17 cellular contexts compared by ENCODE assay signal in the genomic region with DNA sequence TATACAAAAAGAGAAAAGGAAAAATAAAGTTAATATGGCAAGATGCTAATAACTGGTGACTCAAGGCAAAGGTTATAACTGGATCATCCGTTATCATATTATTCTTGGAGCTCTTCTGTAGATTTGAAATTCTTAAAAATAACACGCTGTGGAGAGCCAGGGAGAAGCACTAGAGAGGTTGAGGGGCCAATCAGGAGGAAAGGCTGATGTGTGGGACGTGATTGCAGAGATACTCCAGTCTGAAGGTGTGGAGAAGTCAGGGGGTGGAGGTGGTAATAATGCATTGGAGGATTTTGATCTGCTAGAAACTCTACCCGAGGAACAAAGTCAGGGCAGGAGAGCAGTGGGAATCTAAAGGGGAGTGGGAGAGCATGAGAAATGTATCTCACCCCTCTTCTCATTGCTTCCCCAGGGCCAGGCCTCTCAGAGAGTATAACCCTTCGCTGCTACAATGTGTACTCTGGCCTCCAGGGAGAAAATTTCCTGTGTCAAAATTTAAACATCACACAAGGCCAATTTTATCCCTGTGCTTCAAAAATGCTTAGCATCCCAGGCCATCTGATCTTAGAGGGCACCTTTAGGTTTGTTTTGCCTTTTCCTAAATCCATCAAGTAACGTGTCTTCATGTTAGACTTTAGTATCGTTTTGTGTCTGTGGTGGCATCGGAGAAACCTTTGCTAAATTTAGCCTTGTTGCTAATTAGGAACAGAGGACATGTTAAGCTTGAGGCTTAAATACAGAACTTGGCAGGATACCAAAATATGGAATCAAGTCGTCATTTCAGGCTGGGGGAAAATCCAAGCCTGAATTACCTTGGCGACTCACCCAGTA.
DNase-seq lines count a peak whose midpoint lies in the region; ATAC-seq, FAIRE-seq and TF ChIP-seq lines count a peak whose summit lies in the region.
"Had no signal": no experiment of that assay in that cellular context is flagged by ENCODE, and none has a peak within 500 bp of the region (broad histone marks: within the 10 kb centered on the region; RNA-seq: fewer than 3 reads in every experiment).

No MANE protein-coding gene starts in this region.

- H3K4me2 ChIP-seq in astrocyte (ENCODE audit: low read length) (no peak overlapping the region), H9 (ENCODE audit: insufficient read depth, insufficient read length, low read length) (no peak overlapping the region)
- H3K4me2 ChIP-seq: KMS-11 had no signal

- H3K36me3 Mint-ChIP-seq in astrocyte (ENCODE audit: low read depth, unreplicated experiment), result no peaks in the 10 kb centered on the region
- peaks cover 0 to 8% (median 0%) of the 10 kb centered on the region in 3 experiments; a peak in 4 of 7 replicates for H3K36me3 Mint-ChIP-seq in H9 (ENCODE audit: insufficient read depth in 1 of 3, low read depth in 3 of 3)
- H3K36me3 Mint-ChIP-seq: CD4-positive, CD25-positive, alpha-beta regulatory T cell had no signal

- H3K79me2 ChIP-seq in astrocyte (ENCODE audit: insufficient read depth, low read length) (no peaks in the 10 kb centered on the region), H9 (ENCODE audit: insufficient read depth, low read length) (no peaks in the 10 kb centered on the region)

- no peak overlapping the region for H3K9ac ChIP-seq in astrocyte (ENCODE audit: low read length)
- no peak overlapping the region for H3K9ac ChIP-seq in H9 (ENCODE audit: extremely low read depth, insufficient read length, low read length)
- H3K9ac ChIP-seq: KMS-11 had no signal

- no peak for TF ChIP-seq POLR2A in transverse colon (IDR thresholded peaks at IDR 0.05)

- H4K20me1 ChIP-seq in astrocyte (ENCODE audit: insufficient read depth, low read length), result no peaks in the 10 kb centered on the region
- no peaks in the 10 kb centered on the region for H4K20me1 ChIP-seq in H9 (ENCODE audit: control insufficient read depth, insufficient read depth, insufficient read length)

- no peak overlapping the region for H2BK15ac ChIP-seq in H9 (ENCODE audit: low read depth, low read length)

- no peak overlapping the region for H2AK5ac ChIP-seq in H9 (ENCODE audit: insufficient read length, low read length)

- no peak overlapping the region for H4K8ac ChIP-seq in H9 (replicated peaks; ENCODE audit: insufficient read length, low read depth, low read length)

- no peak overlapping the region for H2BK20ac ChIP-seq in H9 (ENCODE audit: low read depth, low read length, poor library complexity, severe bottlenecking)

- intact Hi-C loops in Right ventricle myocardium superior (cut with DNase I) (loop anchor here (5.0 kb wide), 1 partner anchor 211 kb away; a partner anchor contains a TSS), transverse colon (cut with DNase I; ENCODE audit: low total_unique reads) (no loop called here), left lung (cut with DNase I) (no loop called here)

- H3T11ph ChIP-seq in H9 (ENCODE audit: low read length), result no peak overlapping the region

- H3K23me2 ChIP-seq in H9 (ENCODE audit: insufficient read length, low read depth, low read length, poor library complexity, severe bottlenecking), result no peaks in the 10 kb centered on the region

- peaks cover 21% of the 10 kb centered on the region for H3K4me1 Mint-ChIP-seq in astrocyte (ENCODE audit: low read depth, unreplicated experiment)
- H3K4me1 Mint-ChIP-seq in H9, result no peaks in the 10 kb centered on the region
- H3K4me1 Mint-ChIP-seq: CD4-positive, CD25-positive, alpha-beta regulatory T cell had no signal

- ATAC-seq in Right ventricle myocardium superior (ENCODE audit: poor library complexity), result peak; percentile 89
- ATAC-seq in left lung, result no peak
- ATAC-seq: effector memory CD8-positive, alpha-beta T cell; GM12878; left lobe of liver had no signal

- H2AFZ ChIP-seq in astrocyte (ENCODE audit: low read depth, low read length) (no peak overlapping the region), H9 (ENCODE audit: low read length) (no peak overlapping the region)

- no peak for TF ChIP-seq EP300 in transverse colon (IDR thresholded peaks at IDR 0.05; ENCODE audit: low read depth)

- H3K27ac ChIP-seq in astrocyte (ENCODE audit: low read depth, low read length) (no peak overlapping the region), transverse colon (no peak overlapping the region), left lung (no peak overlapping the region), H9 (ENCODE audit: insufficient read length, low read depth, low read length) (no peak overlapping the region)
- H3K27ac ChIP-seq: KMS-11, Peyer's patch, VCaP had no signal

- no peak overlapping the region for H4K91ac ChIP-seq in H9 (ENCODE audit: insufficient read length, low read depth, low read length)

- H3K18ac ChIP-seq in H9 (ENCODE audit: insufficient read length, low read depth, low read length), result no peak overlapping the region

- no peak overlapping the region for H2BK120ac ChIP-seq in H9 (ENCODE audit: low read depth, low read length, poor library complexity, severe bottlenecking)

- no peak overlapping the region for H3K14ac ChIP-seq in H9 (ENCODE audit: insufficient read depth, low read length)

- no peak overlapping the region for H3K4me3 Mint-ChIP-seq in astrocyte (ENCODE audit: unreplicated experiment)
- H3K4me3 Mint-ChIP-seq in H9, result no peak overlapping the region
- H3K4me3 Mint-ChIP-seq: CD4-positive, CD25-positive, alpha-beta regulatory T cell; effector memory CD8-positive, alpha-beta T cell had no signal

- peaks cover 4% of the 10 kb centered on the region for H3K4me1 ChIP-seq in astrocyte (ENCODE audit: insufficient read depth, low read length)
- peaks cover 0 to 5% (median 0%) of the 10 kb centered on the region in 4 donors for H3K4me1 ChIP-seq in transverse colon
- H3K4me1 ChIP-seq in left lung, result peaks cover 0 to 14% of the 10 kb centered on the region in 2 donors
- no peaks in the 10 kb centered on the region for H3K4me1 ChIP-seq in H9 (ENCODE audit: insufficient read depth, low read length)

- H3K27me3 Mint-ChIP-seq in astrocyte (ENCODE audit: low read depth, unreplicated experiment), result peaks cover 2% of the 10 kb centered on the region
- no peaks in the 10 kb centered on the region for H3K27me3 Mint-ChIP-seq in H9 (ENCODE audit: low read depth)
- H3K27me3 Mint-ChIP-seq: CD4-positive, CD25-positive, alpha-beta regulatory T cell had no signal

- H3K79me1 ChIP-seq in H9 (ENCODE audit: insufficient read depth, low read depth, low read length, poor library complexity, severe bottlenecking), result no peaks in the 10 kb centered on the region

- no peak overlapping the region for H3K4ac ChIP-seq in H9 (ENCODE audit: low read depth, low read length)

- H3K23ac ChIP-seq in H9 (ENCODE audit: insufficient read length, low read depth, low read length), result no peak overlapping the region

- FAIRE-seq in astrocyte (lab: Jason Lieb, UNC), result no peak
- FAIRE-seq: GM12878 had no signal

- no peaks in the 10 kb centered on the region for H3K9me3 ChIP-seq in astrocyte (ENCODE audit: insufficient read depth, low read depth, low read length)
- H3K9me3 ChIP-seq in transverse colon, result no peaks in the 10 kb centered on the region
- no peaks in the 10 kb centered on the region for H3K9me3 ChIP-seq in left lung
- no peaks in the 10 kb centered on the region for H3K9me3 ChIP-seq in H9 (ENCODE audit: control insufficient read depth, low read depth, low read length)
- H3K9me3 ChIP-seq: Peyer's patch had no signal

- TF ChIP-seq CTCF in AG04449 (IDR thresholded peaks at IDR 0.05; ENCODE audit: insufficient read depth, low read length, missing control alignments) (no peak), astrocyte (IDR thresholded peaks at IDR 0.05; ENCODE audit: insufficient read depth, low read depth, low read length) (no peak), transverse colon (IDR thresholded peaks at IDR 0.05) (no peak), left lung (IDR thresholded peaks at IDR 0.05) (no peak), H9 (conservative IDR thresholded peaks at IDR 0.05) (no peak)

- H4K5ac ChIP-seq in H9 (ENCODE audit: insufficient read length, low read depth, low read length), result no peak overlapping the region

- no peak overlapping the region for H3K56ac ChIP-seq in H9 (ENCODE audit: insufficient read length, low read depth, low read length)

- no peak overlapping the region for H2BK12ac ChIP-seq in H9 (ENCODE audit: insufficient read length, low read depth, low read length)

- in situ Hi-C loops in transverse colon (cut with MboI; ENCODE audit: low pct_ligation_motif_present in 1 of 4, low pct_unique_long_range_greater_than_20kb in 1 of 4, low sequenced_read_pairs in 3 of 4), result no loop called here

- H3K9me3 Mint-ChIP-seq in astrocyte (ENCODE audit: unreplicated experiment) (peaks cover 3% of the 10 kb centered on the region), H9 (peaks cover 0 to 8% of the 10 kb centered on the region in 2 experiments; a peak in 1 of 5 replicates)

- CTCF ChIA-PET in AG04449 (lab: Yijun Ruan, JAX), result interaction anchor here (2.7 kb wide), 1 partner anchor 482 kb away, joined by 9 read pairs; no protein-coding TSS in a partner anchor

- H3K4me3 ChIP-seq in AG04449 (ENCODE audit: low read depth, low read length) (no peak overlapping the region), astrocyte (ENCODE audit: insufficient read depth, low read depth, low read length) (no peak overlapping the region), transverse colon (no peak overlapping the region), left lung (no peak overlapping the region)
- H3K4me3 ChIP-seq: GM12878, Peyer's patch had no signal

- WGBS in transverse colon (ENCODE audit: low coverage in 1 of 2), 2 donors, result 64 to 65% methylated on average over 9 to 10 of the region's 10 CpGs
- no CpG with 5 or more reads among the region's 10 CpGs for WGBS in H9 (ENCODE audit: extremely low coverage, insufficient read length, low lambda C conversion rate)

- H3K27me3 ChIP-seq in astrocyte (ENCODE audit: insufficient read depth, low read length) (no peaks in the 10 kb centered on the region), transverse colon (no peaks in the 10 kb centered on the region), left lung (no peaks in the 10 kb centered on the region), H9 (ENCODE audit: insufficient read depth, low read length) (no peaks in the 10 kb centered on the region)
- H3K27me3 ChIP-seq: Peyer's patch had no signal

- POLR2A ChIA-PET in AG04449 (lab: Yijun Ruan, JAX), result no interaction called here

- H3K36me3 ChIP-seq in astrocyte (ENCODE audit: insufficient read depth, low read length), result no peaks in the 10 kb centered on the region
- H3K36me3 ChIP-seq in transverse colon, result no peaks in the 10 kb centered on the region
- no peaks in the 10 kb centered on the region for H3K36me3 ChIP-seq in left lung
- H3K36me3 ChIP-seq: Peyer's patch had no signal

- H2BK5ac ChIP-seq in H9 (ENCODE audit: insufficient read length, low read length), result no peak overlapping the region

- H3K27ac Mint-ChIP-seq in astrocyte (ENCODE audit: unreplicated experiment), result peak overlapping the region; percentile 1
- H3K27ac Mint-ChIP-seq in H9, result no peak overlapping the region
- H3K27ac Mint-ChIP-seq: CD4-positive, CD25-positive, alpha-beta regulatory T cell; effector memory CD8-positive, alpha-beta T cell had no signal

- DNase-seq in AG04449 (ENCODE audit: low read depth, low spot score) (peak; percentile 44), NCI-H1092 (lab: John Stamatoyannopoulos, UW) (peak; percentile 40), astrocyte (ENCODE audit: low read depth) (no peak), Right ventricle myocardium superior (no peak), transverse colon (no peak), T-helper 9 cell (no peak), left lung (no peak), H9 (no peak)
- DNase-seq: activated effector memory CD4-positive, alpha-beta T cell treated with Interleukin-2 at 50 U/mL for 16 hours; CD4-positive, CD25-positive, alpha-beta regulatory T cell; effector memory CD8-positive, alpha-beta T cell; Peyer's patch; posterior cingulate gyrus had no signal

Comparison
In these comparisons a context has a peak if more than half of its experiments do, and no peak if none do; other contexts are left out.
1. DNase-seq: peak in AG04449 (single experiment) and NCI-H1092 (single experiment); none in astrocyte (single experiment), Right ventricle myocardium superior (single experiment), transverse colon (single experiment), T-helper 9 cell (single experiment), left lung (0 of 2) and H9 (single experiment).